8 cellular contexts compared by ENCODE assay signal in genomic region chr6:33620158-33620583, GRCh38. TPM values are rescaled to one million over a fixed set of nuclear protein-coding genes. Genes with fewer than 3 reads are reported as not detected.
A peak's percentile ranks its signal among the peaks of the same experiment; 100 is the strongest.
DNase-seq lines count a peak whose midpoint lies in the region; ATAC-seq and TF ChIP-seq lines count a peak whose summit lies in the region.

No MANE protein-coding gene starts in this region.

- no peak for TF ChIP-seq CTCF in astrocyte of the cerebellum (IDR thresholded peaks at IDR 0.05; ENCODE audit: low read depth, low read length, missing control alignments)

- DNase-seq in NCI-H82 (lab: John Stamatoyannopoulos, UW) (peak; percentile 64), NCI-H82 treated with DMSO at 0.1 percent for 48 hours (lab: John Stamatoyannopoulos, UW; ENCODE audit: unreplicated experiment) (no peak), RKO (ENCODE audit: low spot score) (peak; percentile 75), astrocyte of the cerebellum (ENCODE audit: low read depth) (no peak), iPS-NIHi11 (ENCODE audit: low spot score) (peak; percentile 48), SK-N-DZ (ENCODE audit: low spot score) (no peak)
- DNase-seq in stimulated activated CD4-positive, alpha-beta T cell treated with anti-CD3 and anti-CD28 coated beads, Interleukin-1b, Interleukin-23, amount 100 ng/mL, for 48 hours = peak; percentile 19

- ATAC-seq in GM18517 (IDR thresholded peaks at IDR 0.05; ENCODE audit: unreplicated experiment) = no peak

- H3K4me3 ChIP-seq in astrocyte of the cerebellum (ENCODE audit: low read depth, low read length) = peak overlapping the region; percentile 53

- in situ Hi-C loops in astrocyte of the cerebellum (cut with HindIII; ENCODE audit: low sequenced_read_pairs) = no loop called here

RNA-seq across cellular contexts. Expression of gene ITPR3, which starts 1.0 kb away (rescaled TPM):
- not detected in 2 replicates for polyA plus RNA-seq in SK-N-DZ (2014; cell fraction: cytosol; rRNA removed)
- 0.06 TPM in 1 of 2 replicates, not detected in the other for polyA plus RNA-seq in SK-N-DZ (2014; cell fraction: nucleus; rRNA removed)

RNA-seq across cellular contexts. Expression of gene BAK1, which starts 40.1 kb away (rescaled TPM):
- 28.7 and 29.1 TPM in 2 replicates for polyA plus RNA-seq in SK-N-DZ (2014; cell fraction: cytosol; rRNA removed)
- 28.0 and 29.4 TPM in 2 replicates for polyA plus RNA-seq in SK-N-DZ (2014; cell fraction: nucleus; rRNA removed)

Comparison
In these comparisons a context has a peak if more than half of its experiments do, and no peak if none do; other contexts are left out.
1. DNase-seq: peak in NCI-H82 (single experiment), RKO (single experiment), iPS-NIHi11 (single experiment) and stimulated activated CD4-positive, alpha-beta T cell treated with anti-CD3 and anti-CD28 coated beads, Interleukin-1b, Interleukin-23, amount 100 ng/mL, for 48 hours (single experiment); none in NCI-H82 treated with DMSO at 0.1 percent for 48 hours (single experiment), astrocyte of the cerebellum (single experiment) and SK-N-DZ (single experiment).